1 cellular context compared by ENCODE assay signal in the genomic region with DNA sequence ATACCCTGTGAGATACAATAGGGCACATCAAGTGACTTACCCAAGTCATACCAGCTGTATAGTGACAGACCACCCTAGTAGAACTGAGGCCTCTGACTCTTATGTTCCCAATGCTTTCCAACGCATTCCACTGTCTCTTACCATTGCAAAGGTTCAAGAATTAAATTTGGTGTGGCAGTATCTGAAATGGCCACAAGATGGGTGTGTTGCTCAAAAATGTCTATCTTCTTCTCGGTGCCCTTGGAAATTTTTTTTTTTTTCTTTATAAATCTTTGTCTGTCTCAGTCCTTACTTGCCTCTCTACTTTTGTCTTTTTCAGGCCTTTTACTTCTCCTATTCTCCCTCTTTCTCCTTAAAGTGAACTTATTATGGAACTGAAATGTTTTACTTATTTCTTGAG.
TF ChIP-seq lines count a peak whose summit lies in the region.

No MANE protein-coding gene starts in this region.

TF ChIP-seq in K562, 482 proteins besides CTCF, POLR2A, EP300 and RAD21 (continued from another document):
- TF ChIP-seq, protein P1, sequence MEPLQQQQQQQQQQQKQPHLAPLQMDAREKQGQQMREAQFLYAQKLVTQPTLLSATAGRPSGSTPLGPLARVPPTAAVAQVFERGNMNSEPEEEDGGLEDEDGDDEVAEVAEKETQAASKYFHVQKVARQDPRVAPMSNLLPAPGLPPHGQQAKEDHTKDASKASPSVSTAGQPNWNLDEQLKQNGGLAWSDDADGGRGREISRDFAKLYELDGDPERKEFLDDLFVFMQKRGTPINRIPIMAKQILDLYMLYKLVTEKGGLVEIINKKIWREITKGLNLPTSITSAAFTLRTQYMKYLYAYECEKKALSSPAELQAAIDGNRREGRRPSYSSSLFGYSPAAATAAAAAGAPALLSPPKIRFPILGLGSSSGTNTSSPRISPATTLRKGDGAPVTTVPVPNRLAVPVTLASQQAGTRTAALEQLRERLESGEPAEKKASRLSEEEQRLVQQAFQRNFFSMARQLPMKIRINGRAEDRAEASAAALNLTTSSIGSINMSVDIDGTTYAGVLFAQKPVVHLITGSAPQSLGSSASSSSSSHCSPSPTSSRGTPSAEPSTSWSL (CRISPR knock-in tag; IDR thresholded peaks at IDR 0.05; ENCODE audit: borderline replicate concordance): no peak
- TF ChIP-seq SMAD4 (CRISPR knock-in tag; conservative IDR thresholded peaks at IDR 0.05): no peak
- TF ChIP-seq, protein P2, sequence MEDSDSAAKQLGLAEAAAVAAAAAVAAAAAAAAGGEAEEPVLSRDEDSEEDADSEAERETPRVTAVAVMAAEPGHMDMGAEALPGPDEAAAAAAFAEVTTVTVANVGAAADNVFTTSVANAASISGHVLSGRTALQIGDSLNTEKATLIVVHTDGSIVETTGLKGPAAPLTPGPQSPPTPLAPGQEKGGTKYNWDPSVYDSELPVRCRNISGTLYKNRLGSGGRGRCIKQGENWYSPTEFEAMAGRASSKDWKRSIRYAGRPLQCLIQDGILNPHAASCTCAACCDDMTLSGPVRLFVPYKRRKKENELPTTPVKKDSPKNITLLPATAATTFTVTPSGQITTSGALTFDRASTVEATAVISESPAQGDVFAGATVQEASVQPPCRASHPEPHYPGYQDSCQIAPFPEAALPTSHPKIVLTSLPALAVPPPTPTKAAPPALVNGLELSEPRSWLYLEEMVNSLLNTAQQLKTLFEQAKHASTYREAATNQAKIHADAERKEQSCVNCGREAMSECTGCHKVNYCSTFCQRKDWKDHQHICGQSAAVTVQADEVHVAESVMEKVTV (CRISPR knock-in tag; IDR thresholded peaks at IDR 0.05): peak; percentile 48; the same call in 1 of the 2 replicates
